ENCODE assay signal across 20 cellular contexts in genomic region chr14:52360831-52361230, GRCh38. TPM values are rescaled to one million over a fixed set of nuclear protein-coding genes. Genes with fewer than 3 reads are reported as not detected.
DNase-seq lines count a peak whose midpoint lies in the region; ATAC-seq, FAIRE-seq and TF ChIP-seq lines count a peak whose summit lies in the region.
"Had no signal": no experiment of that assay in that cellular context is flagged by ENCODE, and none has a peak within 500 bp of the region (broad histone marks: within the 10 kb centered on the region; RNA-seq: fewer than 3 reads in every experiment).

No MANE protein-coding gene starts in this region.

- TF ChIP-seq POLR2A in GM12891 (IDR thresholded peaks at IDR 0.05; ENCODE audit: low read depth, low read length): no peak
- no peak for TF ChIP-seq POLR2A in sigmoid colon (IDR thresholded peaks at IDR 0.05)

- H3K79me2 ChIP-seq in keratinocyte (ENCODE audit: control insufficient read depth, insufficient read depth, low read length): no peaks in the 10 kb centered on the region

- no peak overlapping the region for H3K4me2 ChIP-seq in keratinocyte (ENCODE audit: control insufficient read depth, extremely low read depth, insufficient read depth, low read depth, low read length)

- dilution Hi-C loops in keratinocyte (cut with MboI; ENCODE audit: extremely low pct_ligation_motif_present, low sequenced_read_pairs): no loop called here

- H3K9me3 ChIP-seq in keratinocyte (ENCODE audit: control insufficient read depth, low read depth, low read length) (no peaks in the 10 kb centered on the region), sigmoid colon (no peaks in the 10 kb centered on the region)

- H4K20me1 ChIP-seq in keratinocyte (ENCODE audit: control insufficient read depth, extremely low read depth, insufficient read depth, low read length): no peaks in the 10 kb centered on the region

- DNase-seq in GM12891 (ENCODE audit: insufficient read length, low spot score) (no peak), amniotic epithelial cell (ENCODE audit: low read depth) (peak; percentile 62), keratinocyte (ENCODE audit: low read depth, low spot score) (no peak), sigmoid colon (peak; percentile 66), dedifferentiated amniotic fluid mesenchymal stem cell (ENCODE audit: extremely low spot score) (no peak), D721Med (ENCODE audit: insufficient read length, low spot score) (no peak), ACHN (no peak)
- DNase-seq: activated CD8-positive, alpha-beta memory T cell treated with anti-CD3 and anti-CD28 coated beads, Interleukin-2, amount 50 U/mL, for 4 hours; activated naive CD4-positive, alpha-beta T cell; AML-193; Calu3; dorsolateral prefrontal cortex; Kasumi-1; NCI-H2227 treated with DMSO at 0.1 percent for 48 hours; nucleus accumbens; SHP77; stimulated activated CD4-positive, alpha-beta T cell treated with anti-CD3 and anti-CD28 coated beads, Interleukin-12 subunit alpha, Interleukin-12 subunit beta, amount 100 ng/mL, for 4 hours; stimulated activated naive CD8-positive, alpha-beta T cell treated with anti-CD3 and anti-CD28 coated beads, Interleukin-15, amount 100 ng/mL, for 72 hours had no signal

- TF ChIP-seq EP300 in sigmoid colon (IDR thresholded peaks at IDR 0.05): no peak

- ATAC-seq in GM19467 (IDR thresholded peaks at IDR 0.05; ENCODE audit: unreplicated experiment): no peak
- ATAC-seq: stimulated activated naive CD8-positive, alpha-beta T cell treated with anti-CD3 and anti-CD28 coated beads, Interleukin-15, amount 100 ng/mL, for 72 hours had no signal

- H3K27me3 ChIP-seq in keratinocyte (ENCODE audit: control insufficient read depth, extremely low read depth, insufficient read depth, low read length) (no peaks in the 10 kb centered on the region), sigmoid colon (peaks cover 0 to 14% (median 1%) of the 10 kb centered on the region in 3 donors)

- H3K9ac ChIP-seq in keratinocyte (ENCODE audit: control insufficient read depth, extremely low read depth, insufficient read depth, low read length): no peak overlapping the region

- intact Hi-C loops in sigmoid colon (cut with DNase I): no loop called here

- H3K9me1 ChIP-seq in keratinocyte (ENCODE audit: control insufficient read depth, extremely low read depth, insufficient read depth, low read length): no peaks in the 10 kb centered on the region

- peak; percentile 31 for FAIRE-seq in GM12891 (lab: Jason Lieb, UNC)
- FAIRE-seq in keratinocyte (lab: Jason Lieb, UNC): peak; percentile 52
- no peak for FAIRE-seq in D721Med (lab: Jason Lieb, UNC)
- FAIRE-seq: GM19239 had no signal

- in situ Hi-C loops in ACHN (cut with HindIII; ENCODE audit: low pct_ligation_motif_present, low pct_unique_long_range_greater_than_20kb, low sequenced_read_pairs): no loop called here

- WGBS in sigmoid colon, 2 donors: 21 to 57% methylated on average over 4 of the region's 4 CpGs

- TF ChIP-seq CTCF in keratinocyte (optimal IDR thresholded peaks at IDR 0.05 in 1 of 3, IDR thresholded peaks at IDR 0.05 in 1 of 3, conservative IDR thresholded peaks at IDR 0.05 in 1 of 3; ENCODE audit: extremely low read depth in 1 of 3, insufficient read depth in 2 of 3, low read length in 3 of 3): no peak
- TF ChIP-seq CTCF in sigmoid colon (IDR thresholded peaks at IDR 0.05): no peak
- TF ChIP-seq CTCF in D721Med (IDR thresholded peaks at IDR 0.05; ENCODE audit: insufficient read depth, missing control alignments): no peak

- H3K27ac ChIP-seq in keratinocyte (ENCODE audit: control insufficient read depth, insufficient read depth, low read length) (no peak overlapping the region), sigmoid colon (no peak overlapping the region)
- H3K27ac ChIP-seq: dorsolateral prefrontal cortex had no signal

- H3K4me3 ChIP-seq in keratinocyte (ENCODE audit: control insufficient read depth in 2 of 3, extremely low read depth in 1 of 3, insufficient read depth in 2 of 3, low read depth in 1 of 3, low read length in 3 of 3): no peak overlapping the region
- H3K4me3 ChIP-seq in sigmoid colon: no peak overlapping the region
- H3K4me3 ChIP-seq: dorsolateral prefrontal cortex had no signal

- no peaks in the 10 kb centered on the region for H3K36me3 ChIP-seq in keratinocyte (ENCODE audit: control insufficient read depth in 2 of 2, extremely low read depth in 1 of 2, insufficient read depth in 2 of 2, low read length in 2 of 2)
- no peaks in the 10 kb centered on the region for H3K36me3 ChIP-seq in sigmoid colon

- peak overlapping the region; percentile 45 for H2AFZ ChIP-seq in keratinocyte (ENCODE audit: control insufficient read depth, low read length)

- peaks cover 2% of the 10 kb centered on the region for H3K4me1 ChIP-seq in keratinocyte (ENCODE audit: control insufficient read depth, extremely low read depth, insufficient read depth, low read length)
- peaks cover 0 to 34% (median 11%) of the 10 kb centered on the region in 4 donors for H3K4me1 ChIP-seq in sigmoid colon

TF ChIP-seq in GM12891, 5 proteins besides CTCF, POLR2A, EP300 and RAD21:
- TF ChIP-seq PAX5 (IDR thresholded peaks at IDR 0.05; ENCODE audit: insufficient read depth, low read length, severe bottlenecking): no peak
- no peak for TF ChIP-seq SPI1 (IDR thresholded peaks at IDR 0.05; ENCODE audit: low read depth, low read length)
- TF ChIP-seq POU2F2 (IDR thresholded peaks at IDR 0.05; ENCODE audit: low read depth, low read length): no peak
- TF ChIP-seq POLR2AphosphoS5 (IDR thresholded peaks at IDR 0.05; ENCODE audit: low read depth, low read length): no peak
- no peak for TF ChIP-seq TAF1 (IDR thresholded peaks at IDR 0.05; ENCODE audit: low read depth, low read length)

RNA-seq across cellular contexts. Expression of gene PTGER2, which starts 46.7 kb away (rescaled TPM):
- not detected for polyA plus RNA-seq in GM12891 (2012; ENCODE audit: low read depth, missing spikeins)
- 0.05 to 0.31 TPM (median 0.28 TPM) in 3 replicates for polyA plus RNA-seq in keratinocyte
- polyA plus RNA-seq in keratinocyte (2011; ENCODE audit: low read depth): not detected
- polyA plus RNA-seq in keratinocyte (2011; cell fraction: cytosol; rRNA removed): 0.10 and 0.24 TPM in 2 replicates
- 0.11 and 0.12 TPM in 2 replicates for polyA plus RNA-seq in keratinocyte (2011; cell fraction: nucleus; rRNA removed)
- 0.44 TPM in 1 of 2 replicates, not detected in the other for polyA plus RNA-seq in keratinocyte (2012; ENCODE audit: low replicate concordance)
- 0.07 to 0.48 TPM in 2 of 3 replicates, not detected in the other for polyA minus RNA-seq in keratinocyte
- not detected for polyA minus RNA-seq in keratinocyte (2011; cell fraction: cytosol; rRNA and poly(A)+ RNA removed)
- 0.63 TPM in 1 of 2 replicates, not detected in the other for polyA minus RNA-seq in keratinocyte (2011; cell fraction: nucleus; rRNA and poly(A)+ RNA removed)
- total RNA-seq in sigmoid colon: 1 to 10 TPM in 3 of 4 donors, under 1 TPM in 1; 0.55 to 2.5 (median 1.3) TPM
- polyA plus RNA-seq in sigmoid colon: 1 to 10 TPM; 3.0 to 3.9 (median 3.0) TPM
- total RNA-seq: Calu3 had no signal

Comparison
In these comparisons a context has a peak if more than half of its experiments do, and no peak if none do; other contexts are left out.
1. DNase-seq: peak in amniotic epithelial cell (single experiment) and sigmoid colon (single experiment); none in GM12891 (single experiment), keratinocyte (single experiment), dedifferentiated amniotic fluid mesenchymal stem cell (single experiment), D721Med (single experiment) and ACHN (single experiment).